ENCODE assay signal across 2 cellular contexts in genomic region chr18:8894823-8895222, GRCh38.
A peak's percentile ranks its signal among the peaks of the same experiment; 100 is the strongest.
TF ChIP-seq lines count a peak whose summit lies in the region.

No MANE protein-coding gene starts in this region.

TF ChIP-seq in SK-N-SH, 30 proteins besides CTCF, POLR2A, EP300 and RAD21 (continued from another document):
- TF ChIP-seq, protein P1, sequence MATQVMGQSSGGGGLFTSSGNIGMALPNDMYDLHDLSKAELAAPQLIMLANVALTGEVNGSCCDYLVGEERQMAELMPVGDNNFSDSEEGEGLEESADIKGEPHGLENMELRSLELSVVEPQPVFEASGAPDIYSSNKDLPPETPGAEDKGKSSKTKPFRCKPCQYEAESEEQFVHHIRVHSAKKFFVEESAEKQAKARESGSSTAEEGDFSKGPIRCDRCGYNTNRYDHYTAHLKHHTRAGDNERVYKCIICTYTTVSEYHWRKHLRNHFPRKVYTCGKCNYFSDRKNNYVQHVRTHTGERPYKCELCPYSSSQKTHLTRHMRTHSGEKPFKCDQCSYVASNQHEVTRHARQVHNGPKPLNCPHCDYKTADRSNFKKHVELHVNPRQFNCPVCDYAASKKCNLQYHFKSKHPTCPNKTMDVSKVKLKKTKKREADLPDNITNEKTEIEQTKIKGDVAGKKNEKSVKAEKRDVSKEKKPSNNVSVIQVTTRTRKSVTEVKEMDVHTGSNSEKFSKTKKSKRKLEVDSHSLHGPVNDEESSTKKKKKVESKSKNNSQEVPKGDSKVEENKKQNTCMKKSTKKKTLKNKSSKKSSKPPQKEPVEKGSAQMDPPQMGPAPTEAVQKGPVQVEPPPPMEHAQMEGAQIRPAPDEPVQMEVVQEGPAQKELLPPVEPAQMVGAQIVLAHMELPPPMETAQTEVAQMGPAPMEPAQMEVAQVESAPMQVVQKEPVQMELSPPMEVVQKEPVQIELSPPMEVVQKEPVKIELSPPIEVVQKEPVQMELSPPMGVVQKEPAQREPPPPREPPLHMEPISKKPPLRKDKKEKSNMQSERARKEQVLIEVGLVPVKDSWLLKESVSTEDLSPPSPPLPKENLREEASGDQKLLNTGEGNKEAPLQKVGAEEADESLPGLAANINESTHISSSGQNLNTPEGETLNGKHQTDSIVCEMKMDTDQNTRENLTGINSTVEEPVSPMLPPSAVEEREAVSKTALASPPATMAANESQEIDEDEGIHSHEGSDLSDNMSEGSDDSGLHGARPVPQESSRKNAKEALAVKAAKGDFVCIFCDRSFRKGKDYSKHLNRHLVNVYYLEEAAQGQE (IDR thresholded peaks at IDR 0.05; ENCODE audit: low read depth, low read length) = peak; percentile 85
- no peak for TF ChIP-seq CHD2 (IDR thresholded peaks at IDR 0.05; ENCODE audit: low read length, partially characterized antibody)

TF ChIP-seq in SK-N-SH treated with all-trans-retinoic acid at 6 μM for 48 hours, 23 proteins besides CTCF, POLR2A, EP300 and RAD21 (continued from another document):
- TF ChIP-seq CREB5 (CRISPR knock-in tag; IDR thresholded peaks at IDR 0.05; ENCODE audit: low read depth) (no peak), OSR1 (CRISPR knock-in tag; IDR thresholded peaks at IDR 0.05) (no peak), RARB (CRISPR knock-in tag; IDR thresholded peaks at IDR 0.05) (no peak), ESRRG (CRISPR knock-in tag; IDR thresholded peaks at IDR 0.05) (no peak), ZNF8 (CRISPR knock-in tag; IDR thresholded peaks at IDR 0.05) (no peak)
- TF ChIP-seq, protein P2, sequence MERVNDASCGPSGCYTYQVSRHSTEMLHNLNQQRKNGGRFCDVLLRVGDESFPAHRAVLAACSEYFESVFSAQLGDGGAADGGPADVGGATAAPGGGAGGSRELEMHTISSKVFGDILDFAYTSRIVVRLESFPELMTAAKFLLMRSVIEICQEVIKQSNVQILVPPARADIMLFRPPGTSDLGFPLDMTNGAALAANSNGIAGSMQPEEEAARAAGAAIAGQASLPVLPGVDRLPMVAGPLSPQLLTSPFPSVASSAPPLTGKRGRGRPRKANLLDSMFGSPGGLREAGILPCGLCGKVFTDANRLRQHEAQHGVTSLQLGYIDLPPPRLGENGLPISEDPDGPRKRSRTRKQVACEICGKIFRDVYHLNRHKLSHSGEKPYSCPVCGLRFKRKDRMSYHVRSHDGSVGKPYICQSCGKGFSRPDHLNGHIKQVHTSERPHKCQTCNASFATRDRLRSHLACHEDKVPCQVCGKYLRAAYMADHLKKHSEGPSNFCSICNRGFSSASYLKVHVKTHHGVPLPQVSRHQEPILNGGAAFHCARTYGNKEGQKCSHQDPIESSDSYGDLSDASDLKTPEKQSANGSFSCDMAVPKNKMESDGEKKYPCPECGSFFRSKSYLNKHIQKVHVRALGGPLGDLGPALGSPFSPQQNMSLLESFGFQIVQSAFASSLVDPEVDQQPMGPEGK (CRISPR knock-in tag; IDR thresholded peaks at IDR 0.05; ENCODE audit: borderline replicate concordance) = no peak
